Comparison of ENCODE assay signal across 21 cellular contexts in the genomic region with DNA sequence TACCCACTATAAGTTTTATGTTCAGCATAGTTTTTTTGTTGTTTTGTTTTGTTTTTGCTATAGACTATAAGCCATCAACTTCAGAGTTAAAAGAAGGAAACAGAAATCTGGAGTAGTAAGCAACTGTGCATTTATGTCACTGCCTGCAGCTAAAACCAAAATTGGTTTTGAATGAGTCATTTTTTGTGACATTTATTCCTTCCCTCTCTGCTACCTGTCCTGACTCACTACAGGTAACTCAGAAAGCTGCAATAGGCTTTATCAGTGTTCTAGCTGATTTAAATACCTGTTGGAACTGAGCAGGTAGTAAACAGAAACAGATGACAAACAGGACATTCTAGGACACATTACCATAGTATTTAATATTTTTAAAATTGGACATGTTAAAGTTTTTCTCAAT.
"Had no signal": no experiment of that assay in that cellular context is flagged by ENCODE, and none has a peak within 500 bp of the region (broad histone marks: within the 10 kb centered on the region; RNA-seq: fewer than 3 reads in every experiment).

No MANE protein-coding gene starts in this region.

- ATAC-seq: activated CD4-positive, CD25-positive, alpha-beta regulatory T cell treated with anti-CD3 and anti-CD28 coated beads, Interleukin-2, amount 50 U/mL, for 24 hours; body of pancreas had no signal

- H3K27ac ChIP-seq: adrenal gland, body of pancreas, left ventricle myocardium inferior, ovary, prostate gland, spleen, testis, upper lobe of left lung, WERI-Rb-1 had no signal

- H3K27me3 ChIP-seq: adrenal gland, body of pancreas, esophagus squamous epithelium, ovary, spleen, testis, upper lobe of left lung had no signal

- H3K36me3 ChIP-seq: adrenal gland, esophagus squamous epithelium, left ventricle myocardium inferior, ovary, prostate gland, spleen, upper lobe of left lung, WERI-Rb-1 had no signal

- H3K4me1 ChIP-seq: adrenal gland, left ventricle myocardium inferior, prostate gland, spleen, testis had no signal

- H3K4me3 ChIP-seq: adrenal gland, body of pancreas, esophagus squamous epithelium, left ventricle myocardium inferior, ovary, prostate gland, spleen, testis, upper lobe of left lung had no signal

- H3K9me3 ChIP-seq: adrenal gland, body of pancreas, esophagus squamous epithelium, left ventricle myocardium inferior, ovary, prostate gland, spleen, testis, upper lobe of left lung had no signal

- DNase-seq: activated CD4-positive, alpha-beta T cell treated with anti-CD3 and anti-CD28 coated beads for 48 hours; activated CD4-positive, alpha-beta T cell treated with anti-CD3 and anti-CD28 coated beads, Interleukin-2, amount 50 U/mL, for 48 hours; activated CD8-positive, alpha-beta memory T cell treated with anti-CD3 and anti-CD28 coated beads for 24 hours; activated effector memory CD4-positive, alpha-beta T cell treated with Interleukin-2 at 50 U/mL for 16 hours; activated naive CD4-positive, alpha-beta T cell treated with anti-CD3 and anti-CD28 coated beads for 36 hours; activated naive CD8-positive, alpha-beta T cell treated with anti-CD3 and anti-CD28 coated beads for 36 hours; adrenal gland; aorta; body of pancreas; caudate nucleus; esophagus squamous epithelium; left ventricle myocardium inferior; naive B cell; ovary; spleen; stimulated activated naive CD4-positive, alpha-beta T cell; testis; upper lobe of left lung; WERI-Rb-1 had no signal
